1 cellular context compared by ENCODE assay signal in the genomic region with DNA sequence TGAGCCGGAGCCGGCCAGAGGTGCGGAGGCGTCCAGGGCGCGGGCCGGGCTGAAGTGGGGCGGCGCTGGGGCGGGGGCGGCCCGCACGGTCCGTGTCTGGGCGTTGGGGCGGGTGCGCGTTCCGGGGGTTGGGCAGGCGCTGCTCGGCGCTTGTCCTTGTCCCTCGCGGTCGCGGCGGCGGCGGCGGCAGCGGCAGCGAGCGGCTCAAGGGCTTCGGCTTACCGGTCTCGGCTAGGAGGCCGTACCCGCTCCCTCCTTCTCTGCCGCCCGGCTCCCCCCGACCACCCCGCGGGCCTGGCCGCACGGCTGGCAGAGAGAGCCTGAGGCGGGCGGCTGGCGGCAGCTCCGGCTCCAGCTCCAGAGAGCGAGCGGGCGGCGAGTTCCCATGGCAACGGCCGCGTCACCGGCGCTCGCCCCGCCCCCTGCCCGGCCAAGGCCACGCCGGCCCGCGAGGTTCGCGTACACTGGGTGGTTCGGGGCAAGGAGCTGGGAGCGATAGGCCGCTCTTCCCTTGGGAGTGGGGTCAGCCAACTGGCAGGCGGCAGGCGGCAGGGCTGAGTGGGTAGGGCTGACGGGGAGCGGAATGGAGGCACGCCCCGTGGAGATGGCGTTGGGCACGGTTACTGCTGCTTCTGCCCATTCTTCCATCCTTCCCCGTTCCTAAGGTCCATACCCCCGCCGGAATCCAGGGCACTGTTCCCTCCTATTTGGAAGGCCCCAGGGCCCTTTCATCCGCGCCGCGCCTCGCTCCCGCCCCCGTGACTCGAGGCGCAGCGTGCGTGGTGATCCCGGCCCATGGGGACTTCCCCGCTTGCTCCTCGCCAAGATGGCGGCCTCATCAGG.
A peak's percentile ranks its signal among the peaks of the same experiment; 100 is the strongest.
TF ChIP-seq lines count a peak whose summit lies in the region.

A gene with protein sequence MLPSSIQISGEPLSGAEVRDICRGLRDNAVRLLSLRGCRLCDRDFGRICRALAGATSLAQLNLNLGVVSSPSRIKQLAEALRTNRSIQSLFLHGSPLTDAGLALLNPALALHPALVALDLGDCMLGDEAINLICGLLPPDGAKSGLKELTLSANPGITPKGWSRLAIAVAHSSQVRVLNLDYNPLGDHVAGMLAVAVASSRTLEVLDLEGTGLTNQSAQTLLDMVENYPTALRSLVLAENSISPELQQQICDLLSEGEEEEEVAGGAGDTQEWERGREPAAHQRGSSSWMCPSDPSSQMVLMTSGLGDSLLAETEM (minus strand): TSS at position 363 of the 843 bp plus-strand sequence. CDS start 561 bp downstream, outside the sequence.

TF ChIP-seq in WTC11, 78 proteins besides CTCF, POLR2A, EP300 and RAD21 (continued from another document):
- TF ChIP-seq, protein P1, sequence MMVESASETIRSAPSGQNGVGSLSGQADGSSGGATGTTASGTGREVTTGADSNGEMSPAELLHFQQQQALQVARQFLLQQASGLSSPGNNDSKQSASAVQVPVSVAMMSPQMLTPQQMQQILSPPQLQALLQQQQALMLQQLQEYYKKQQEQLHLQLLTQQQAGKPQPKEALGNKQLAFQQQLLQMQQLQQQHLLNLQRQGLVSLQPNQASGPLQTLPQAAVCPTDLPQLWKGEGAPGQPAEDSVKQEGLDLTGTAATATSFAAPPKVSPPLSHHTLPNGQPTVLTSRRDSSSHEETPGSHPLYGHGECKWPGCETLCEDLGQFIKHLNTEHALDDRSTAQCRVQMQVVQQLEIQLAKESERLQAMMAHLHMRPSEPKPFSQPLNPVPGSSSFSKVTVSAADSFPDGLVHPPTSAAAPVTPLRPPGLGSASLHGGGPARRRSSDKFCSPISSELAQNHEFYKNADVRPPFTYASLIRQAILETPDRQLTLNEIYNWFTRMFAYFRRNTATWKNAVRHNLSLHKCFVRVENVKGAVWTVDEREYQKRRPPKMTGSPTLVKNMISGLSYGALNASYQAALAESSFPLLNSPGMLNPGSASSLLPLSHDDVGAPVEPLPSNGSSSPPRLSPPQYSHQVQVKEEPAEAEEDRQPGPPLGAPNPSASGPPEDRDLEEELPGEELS (CRISPR knock-in tag; IDR thresholded peaks at IDR 0.05), result peak; percentile 13; the same call in 1 of the 2 replicates
- TF ChIP-seq, protein P2, sequence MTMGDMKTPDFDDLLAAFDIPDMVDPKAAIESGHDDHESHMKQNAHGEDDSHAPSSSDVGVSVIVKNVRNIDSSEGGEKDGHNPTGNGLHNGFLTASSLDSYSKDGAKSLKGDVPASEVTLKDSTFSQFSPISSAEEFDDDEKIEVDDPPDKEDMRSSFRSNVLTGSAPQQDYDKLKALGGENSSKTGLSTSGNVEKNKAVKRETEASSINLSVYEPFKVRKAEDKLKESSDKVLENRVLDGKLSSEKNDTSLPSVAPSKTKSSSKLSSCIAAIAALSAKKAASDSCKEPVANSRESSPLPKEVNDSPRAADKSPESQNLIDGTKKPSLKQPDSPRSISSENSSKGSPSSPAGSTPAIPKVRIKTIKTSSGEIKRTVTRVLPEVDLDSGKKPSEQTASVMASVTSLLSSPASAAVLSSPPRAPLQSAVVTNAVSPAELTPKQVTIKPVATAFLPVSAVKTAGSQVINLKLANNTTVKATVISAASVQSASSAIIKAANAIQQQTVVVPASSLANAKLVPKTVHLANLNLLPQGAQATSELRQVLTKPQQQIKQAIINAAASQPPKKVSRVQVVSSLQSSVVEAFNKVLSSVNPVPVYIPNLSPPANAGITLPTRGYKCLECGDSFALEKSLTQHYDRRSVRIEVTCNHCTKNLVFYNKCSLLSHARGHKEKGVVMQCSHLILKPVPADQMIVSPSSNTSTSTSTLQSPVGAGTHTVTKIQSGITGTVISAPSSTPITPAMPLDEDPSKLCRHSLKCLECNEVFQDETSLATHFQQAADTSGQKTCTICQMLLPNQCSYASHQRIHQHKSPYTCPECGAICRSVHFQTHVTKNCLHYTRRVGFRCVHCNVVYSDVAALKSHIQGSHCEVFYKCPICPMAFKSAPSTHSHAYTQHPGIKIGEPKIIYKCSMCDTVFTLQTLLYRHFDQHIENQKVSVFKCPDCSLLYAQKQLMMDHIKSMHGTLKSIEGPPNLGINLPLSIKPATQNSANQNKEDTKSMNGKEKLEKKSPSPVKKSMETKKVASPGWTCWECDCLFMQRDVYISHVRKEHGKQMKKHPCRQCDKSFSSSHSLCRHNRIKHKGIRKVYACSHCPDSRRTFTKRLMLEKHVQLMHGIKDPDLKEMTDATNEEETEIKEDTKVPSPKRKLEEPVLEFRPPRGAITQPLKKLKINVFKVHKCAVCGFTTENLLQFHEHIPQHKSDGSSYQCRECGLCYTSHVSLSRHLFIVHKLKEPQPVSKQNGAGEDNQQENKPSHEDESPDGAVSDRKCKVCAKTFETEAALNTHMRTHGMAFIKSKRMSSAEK (CRISPR knock-in tag; IDR thresholded peaks at IDR 0.05; ENCODE audit: borderline replicate concordance), result no peak
- TF ChIP-seq ETV6 (CRISPR knock-in tag; IDR thresholded peaks at IDR 0.05) (peak; percentile 76; the same call in 1 of the 2 replicates), ZBTB21 (CRISPR knock-in tag; IDR thresholded peaks at IDR 0.05; ENCODE audit: borderline replicate concordance) (no peak), TP53 (CRISPR knock-in tag; IDR thresholded peaks at IDR 0.05) (no peak), SMAD3 (CRISPR knock-in tag; IDR thresholded peaks at IDR 0.05; ENCODE audit: borderline replicate concordance) (no peak)
- TF ChIP-seq, protein P3, sequence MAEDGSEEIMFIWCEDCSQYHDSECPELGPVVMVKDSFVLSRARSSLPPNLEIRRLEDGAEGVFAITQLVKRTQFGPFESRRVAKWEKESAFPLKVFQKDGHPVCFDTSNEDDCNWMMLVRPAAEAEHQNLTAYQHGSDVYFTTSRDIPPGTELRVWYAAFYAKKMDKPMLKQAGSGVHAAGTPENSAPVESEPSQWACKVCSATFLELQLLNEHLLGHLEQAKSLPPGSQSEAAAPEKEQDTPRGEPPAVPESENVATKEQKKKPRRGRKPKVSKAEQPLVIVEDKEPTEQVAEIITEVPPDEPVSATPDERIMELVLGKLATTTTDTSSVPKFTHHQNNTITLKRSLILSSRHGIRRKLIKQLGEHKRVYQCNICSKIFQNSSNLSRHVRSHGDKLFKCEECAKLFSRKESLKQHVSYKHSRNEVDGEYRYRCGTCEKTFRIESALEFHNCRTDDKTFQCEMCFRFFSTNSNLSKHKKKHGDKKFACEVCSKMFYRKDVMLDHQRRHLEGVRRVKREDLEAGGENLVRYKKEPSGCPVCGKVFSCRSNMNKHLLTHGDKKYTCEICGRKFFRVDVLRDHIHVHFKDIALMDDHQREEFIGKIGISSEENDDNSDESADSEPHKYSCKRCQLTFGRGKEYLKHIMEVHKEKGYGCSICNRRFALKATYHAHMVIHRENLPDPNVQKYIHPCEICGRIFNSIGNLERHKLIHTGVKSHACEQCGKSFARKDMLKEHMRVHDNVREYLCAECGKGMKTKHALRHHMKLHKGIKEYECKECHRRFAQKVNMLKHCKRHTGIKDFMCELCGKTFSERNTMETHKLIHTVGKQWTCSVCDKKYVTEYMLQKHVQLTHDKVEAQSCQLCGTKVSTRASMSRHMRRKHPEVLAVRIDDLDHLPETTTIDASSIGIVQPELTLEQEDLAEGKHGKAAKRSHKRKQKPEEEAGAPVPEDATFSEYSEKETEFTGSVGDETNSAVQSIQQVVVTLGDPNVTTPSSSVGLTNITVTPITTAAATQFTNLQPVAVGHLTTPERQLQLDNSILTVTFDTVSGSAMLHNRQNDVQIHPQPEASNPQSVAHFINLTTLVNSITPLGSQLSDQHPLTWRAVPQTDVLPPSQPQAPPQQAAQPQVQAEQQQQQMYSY (CRISPR knock-in tag; IDR thresholded peaks at IDR 0.05), result 0 out of 2 replicates have a peak, but pooled peaks have one; percentile 7
- TF ChIP-seq, protein P4, sequence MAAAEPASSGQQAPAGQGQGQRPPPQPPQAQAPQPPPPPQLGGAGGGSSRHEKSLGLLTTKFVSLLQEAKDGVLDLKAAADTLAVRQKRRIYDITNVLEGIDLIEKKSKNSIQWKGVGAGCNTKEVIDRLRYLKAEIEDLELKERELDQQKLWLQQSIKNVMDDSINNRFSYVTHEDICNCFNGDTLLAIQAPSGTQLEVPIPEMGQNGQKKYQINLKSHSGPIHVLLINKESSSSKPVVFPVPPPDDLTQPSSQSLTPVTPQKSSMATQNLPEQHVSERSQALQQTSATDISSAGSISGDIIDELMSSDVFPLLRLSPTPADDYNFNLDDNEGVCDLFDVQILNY (CRISPR knock-in tag; IDR thresholded peaks at IDR 0.05), result 0 out of 2 replicates have a peak, but pooled peaks have one; percentile 55
- TF ChIP-seq, protein P5, sequence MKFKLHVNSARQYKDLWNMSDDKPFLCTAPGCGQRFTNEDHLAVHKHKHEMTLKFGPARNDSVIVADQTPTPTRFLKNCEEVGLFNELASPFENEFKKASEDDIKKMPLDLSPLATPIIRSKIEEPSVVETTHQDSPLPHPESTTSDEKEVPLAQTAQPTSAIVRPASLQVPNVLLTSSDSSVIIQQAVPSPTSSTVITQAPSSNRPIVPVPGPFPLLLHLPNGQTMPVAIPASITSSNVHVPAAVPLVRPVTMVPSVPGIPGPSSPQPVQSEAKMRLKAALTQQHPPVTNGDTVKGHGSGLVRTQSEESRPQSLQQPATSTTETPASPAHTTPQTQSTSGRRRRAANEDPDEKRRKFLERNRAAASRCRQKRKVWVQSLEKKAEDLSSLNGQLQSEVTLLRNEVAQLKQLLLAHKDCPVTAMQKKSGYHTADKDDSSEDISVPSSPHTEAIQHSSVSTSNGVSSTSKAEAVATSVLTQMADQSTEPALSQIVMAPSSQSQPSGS (CRISPR knock-in tag; IDR thresholded peaks at IDR 0.05; ENCODE audit: borderline replicate concordance, low read depth), result no peak
- TF ChIP-seq, protein P6, sequence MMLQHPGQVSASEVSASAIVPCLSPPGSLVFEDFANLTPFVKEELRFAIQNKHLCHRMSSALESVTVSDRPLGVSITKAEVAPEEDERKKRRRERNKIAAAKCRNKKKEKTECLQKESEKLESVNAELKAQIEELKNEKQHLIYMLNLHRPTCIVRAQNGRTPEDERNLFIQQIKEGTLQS (CRISPR knock-in tag; conservative IDR thresholded peaks at IDR 0.05), result no peak
